25 cellular contexts compared by ENCODE assay signal in the genomic region with DNA sequence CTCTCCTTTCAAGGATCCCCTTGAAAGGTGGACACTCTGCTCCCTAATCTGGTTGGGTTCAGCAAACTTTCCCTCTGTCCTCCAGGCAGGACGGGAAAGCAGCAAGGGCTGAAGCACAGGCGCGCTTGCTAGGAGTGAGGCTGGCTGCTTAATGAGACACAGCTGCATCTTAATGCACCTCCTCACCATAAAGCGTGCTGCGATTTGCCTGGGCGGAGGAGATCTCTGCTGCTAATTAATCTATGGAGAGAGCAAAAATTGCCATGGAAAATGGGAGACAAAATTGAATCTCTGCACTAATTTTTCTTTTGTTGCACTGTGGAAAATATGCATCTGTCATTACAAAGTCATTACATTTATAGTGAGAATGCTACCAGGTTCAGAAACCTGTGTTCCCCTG. TPM values are rescaled to one million over a fixed set of nuclear protein-coding genes. Genes with fewer than 3 reads are reported as not detected.
"Had no signal": no experiment of that assay in that cellular context is flagged by ENCODE, and none has a peak within 500 bp of the region (broad histone marks: within the 10 kb centered on the region; RNA-seq: fewer than 3 reads in every experiment).

No MANE protein-coding gene starts in this region.

- H3K4me1 Mint-ChIP-seq: central memory CD8-positive, alpha-beta T cell; stimulated activated memory B cell treated with anti-CD40 and anti-IgM and Interleukin-4, amounts not matched to agents 10 μg/mL and 1 μg/mL and 100 μg/mL, for 72 hours had no signal

- H3K9ac ChIP-seq: parathyroid adenoma had no signal

- ATAC-seq: activated naive CD4-positive, alpha-beta T cell treated with anti-CD3 and anti-CD28 coated beads, Interleukin-2, amount 50 U/mL, for 72 hours; activated T-helper 17 cell treated with anti-CD3 and anti-CD28 coated beads, Interleukin-2, amount 50 U/mL, for 72 hours; gastroesophageal sphincter; left lobe of liver; lower lobe of right lung; naive thymus-derived CD4-positive, alpha-beta T cell; right cardiac atrium; stimulated activated memory B cell treated with anti-CD40 and anti-IgM and Interleukin-4, amounts not matched to agents 10 μg/mL and 1 μg/mL and 100 μg/mL, for 72 hours had no signal

- H3K4me1 ChIP-seq: parathyroid adenoma had no signal

- H3K79me2 ChIP-seq: parathyroid adenoma had no signal

- DNase-seq: activated CD4-positive, alpha-beta T cell treated with anti-CD3 and anti-CD28 coated beads for 1 hour; activated CD4-positive, alpha-beta T cell treated with anti-CD3 and anti-CD28 coated beads, Interleukin-2, amount 50 U/mL, for 1 hour; activated CD8-positive, alpha-beta memory T cell treated with anti-CD3 and anti-CD28 coated beads for 24 hours; activated CD8-positive, alpha-beta memory T cell treated with anti-CD3 and anti-CD28 coated beads, Interleukin-2, amount 50 U/mL, for 4 hours; activated T-cell treated with anti-CD3 and anti-CD28 coated beads, Interleukin-2, amount 50 U/mL, for 24 hours; effector memory CD4-positive, alpha-beta T cell; kidney; lower lobe of right lung; mesendoderm; naive thymus-derived CD4-positive, alpha-beta T cell; right cardiac atrium; stimulated activated CD4-positive, alpha-beta T cell treated with anti-CD3 and anti-CD28 coated beads, Interleukin-1b, Interleukin-23, amount 100 ng/mL, for 48 hours; stomach; T-helper 1 cell; T-helper 9 cell; transverse colon had no signal

- H3K9me3 Mint-ChIP-seq: activated naive CD4-positive, alpha-beta T cell treated with anti-CD3 and anti-CD28 coated beads, Interleukin-2, amount 50 U/mL, for 72 hours; activated T-cell treated with anti-CD3 and anti-CD28 coated beads, Interleukin-2, amount 50 U/mL, for 24 hours; activated T-helper 17 cell treated with anti-CD3 and anti-CD28 coated beads, Interleukin-2, amount 50 U/mL, for 72 hours; central memory CD8-positive, alpha-beta T cell; naive thymus-derived CD4-positive, alpha-beta T cell; stimulated activated memory B cell treated with anti-CD40 and anti-IgM and Interleukin-4, amounts not matched to agents 10 μg/mL and 1 μg/mL and 100 μg/mL, for 72 hours had no signal

- H3K27ac ChIP-seq: lower lobe of right lung, neutrophil, parathyroid adenoma had no signal

- H3K27me3 ChIP-seq: esophagus muscularis mucosa, gastroesophageal sphincter, neutrophil, stomach, transverse colon had no signal

- H3K27ac Mint-ChIP-seq: activated naive CD4-positive, alpha-beta T cell treated with anti-CD3 and anti-CD28 coated beads, Interleukin-2, amount 50 U/mL, for 72 hours; activated T-cell treated with anti-CD3 and anti-CD28 coated beads, Interleukin-2, amount 50 U/mL, for 24 hours; activated T-helper 17 cell treated with anti-CD3 and anti-CD28 coated beads, Interleukin-2, amount 50 U/mL, for 72 hours; naive thymus-derived CD4-positive, alpha-beta T cell; stimulated activated memory B cell treated with anti-CD40 and anti-IgM and Interleukin-4, amounts not matched to agents 10 μg/mL and 1 μg/mL and 100 μg/mL, for 72 hours had no signal

- H3K4me3 ChIP-seq: esophagus muscularis mucosa, gastroesophageal sphincter, lower lobe of right lung, stomach, transverse colon had no signal

- H2AFZ ChIP-seq: parathyroid adenoma had no signal

- H3K9me3 ChIP-seq: esophagus muscularis mucosa, gastroesophageal sphincter, lower lobe of right lung, neutrophil, stomach, transverse colon had no signal

- H3K4me3 Mint-ChIP-seq: activated T-cell treated with anti-CD3 and anti-CD28 coated beads, Interleukin-2, amount 50 U/mL, for 24 hours; activated T-helper 17 cell treated with anti-CD3 and anti-CD28 coated beads, Interleukin-2, amount 50 U/mL, for 72 hours; central memory CD8-positive, alpha-beta T cell; naive thymus-derived CD4-positive, alpha-beta T cell; stimulated activated memory B cell treated with anti-CD40 and anti-IgM and Interleukin-4, amounts not matched to agents 10 μg/mL and 1 μg/mL and 100 μg/mL, for 72 hours had no signal

RNA-seq across cellular contexts. Expression of gene BCAR1, which starts 43.3 kb away (rescaled TPM):
- total RNA-seq: naive thymus-derived CD4-positive, alpha-beta T cell had no signal
- polyA plus RNA-seq: naive thymus-derived CD4-positive, alpha-beta T cell had no signal
